Comparison of ENCODE assay signal across 1 cellular context in the genomic region with DNA sequence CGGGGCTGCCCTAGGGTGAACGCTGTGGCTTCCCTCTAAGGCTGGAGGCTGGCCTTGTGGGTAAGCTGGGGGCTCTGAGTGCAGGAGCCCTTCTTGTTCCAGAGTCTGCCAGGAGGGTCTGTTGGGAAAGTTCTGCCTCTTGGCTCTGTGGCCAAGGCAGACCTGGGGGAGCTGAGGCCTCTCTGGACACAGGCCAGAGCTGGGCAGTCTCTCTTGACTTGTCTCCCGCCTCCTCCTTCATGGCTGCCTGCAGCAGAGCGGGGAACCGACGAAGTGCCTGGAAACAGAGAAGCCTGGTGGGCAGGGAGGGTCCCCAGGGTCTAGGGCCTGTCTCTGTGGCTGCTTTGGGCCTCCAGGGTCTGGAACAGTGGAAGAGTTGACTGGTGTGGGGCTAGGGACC.
TF ChIP-seq lines count a peak whose summit lies in the region.

No MANE protein-coding gene starts in this region.

TF ChIP-seq in HepG2, 621 proteins besides CTCF, POLR2A, EP300 and RAD21:
- 0 out of 2 replicates have a peak, but pooled peaks have one; percentile 36 for TF ChIP-seq EZH2 (conservative IDR thresholded peaks at IDR 0.05; ENCODE audit: low read depth, low read length)
- TF ChIP-seq, protein P1, sequence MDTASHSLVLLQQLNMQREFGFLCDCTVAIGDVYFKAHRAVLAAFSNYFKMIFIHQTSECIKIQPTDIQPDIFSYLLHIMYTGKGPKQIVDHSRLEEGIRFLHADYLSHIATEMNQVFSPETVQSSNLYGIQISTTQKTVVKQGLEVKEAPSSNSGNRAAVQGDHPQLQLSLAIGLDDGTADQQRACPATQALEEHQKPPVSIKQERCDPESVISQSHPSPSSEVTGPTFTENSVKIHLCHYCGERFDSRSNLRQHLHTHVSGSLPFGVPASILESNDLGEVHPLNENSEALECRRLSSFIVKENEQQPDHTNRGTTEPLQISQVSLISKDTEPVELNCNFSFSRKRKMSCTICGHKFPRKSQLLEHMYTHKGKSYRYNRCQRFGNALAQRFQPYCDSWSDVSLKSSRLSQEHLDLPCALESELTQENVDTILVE (CRISPR knock-in tag; IDR thresholded peaks at IDR 0.05): no peak
